22 cellular contexts compared by ENCODE assay signal in the genomic region with DNA sequence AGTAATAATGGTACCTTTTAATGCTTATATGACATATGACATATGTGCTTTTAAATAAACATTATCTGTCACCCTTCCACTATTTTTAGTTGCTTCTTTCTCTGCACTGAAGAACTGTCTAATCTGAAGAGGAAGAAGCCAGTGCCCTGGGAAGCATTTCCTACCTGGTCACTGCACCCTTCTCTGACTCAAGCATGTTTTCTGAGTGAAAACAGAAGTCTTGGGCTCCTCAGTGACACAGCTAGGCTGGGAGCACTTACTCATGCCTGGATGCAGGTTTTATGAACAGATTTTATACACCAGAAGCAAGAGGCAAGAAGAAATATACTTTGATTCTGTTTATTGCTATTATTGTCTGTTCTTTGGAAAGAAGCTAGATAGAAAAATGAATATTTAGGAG.
"Had no signal": no experiment of that assay in that cellular context is flagged by ENCODE, and none has a peak within 500 bp of the region (broad histone marks: within the 10 kb centered on the region; RNA-seq: fewer than 3 reads in every experiment).

No MANE protein-coding gene starts in this region.

- H3K27ac Mint-ChIP-seq: activated naive CD8-positive, alpha-beta T cell treated with anti-CD3 and anti-CD28 coated beads for 36 hours; activated T-cell treated with anti-CD3 and anti-CD28 coated beads, Interleukin-2, amount 50 U/mL, for 24 hours; activated T-helper 17 cell treated with anti-CD3 and anti-CD28 coated beads, Interleukin-2, amount 50 U/mL, for 72 hours; naive thymus-derived CD4-positive, alpha-beta T cell; stimulated activated effector memory CD8-positive, alpha-beta T cell treated with anti-CD3 and anti-CD28 coated beads, Interleukin-12 subunit alpha, Interleukin-12 subunit beta, amount 100 ng/mL, for 72 hours; stimulated activated naive CD8-positive, alpha-beta T cell treated with anti-CD3 and anti-CD28 coated beads, Interleukin-15, amount 100 ng/mL, for 72 hours; WTC11 had no signal

- DNase-seq: activated CD8-positive, alpha-beta memory T cell treated with anti-CD3 and anti-CD28 coated beads for 24 hours; activated CD8-positive, alpha-beta memory T cell treated with anti-CD3 and anti-CD28 coated beads, Interleukin-2, amount 50 U/mL, for 4 hours; activated naive CD4-positive, alpha-beta T cell treated with Interleukin-2 at 50 U/mL for 16 hours; activated naive CD8-positive, alpha-beta T cell treated with anti-CD3 and anti-CD28 coated beads for 36 hours; activated T-cell treated with anti-CD3 and anti-CD28 coated beads, Interleukin-2, amount 50 U/mL, for 24 hours; amniotic stem cell; cerebellar nuclear complex; kidney; left lung; naive thymus-derived CD4-positive, alpha-beta T cell; small intestine; stimulated activated CD4-positive, alpha-beta T cell treated with anti-CD3 and anti-CD28 coated beads, Interleukin-2, amount 100 ng/mL, for 24 hours; stimulated activated naive CD8-positive, alpha-beta T cell treated with anti-CD3 and anti-CD28 coated beads, Interleukin-15, amount 100 ng/mL, for 72 hours; T-helper 9 cell; transverse colon had no signal

- ATAC-seq: activated T-helper 17 cell treated with anti-CD3 and anti-CD28 coated beads, Interleukin-2, amount 50 U/mL, for 72 hours; left lung; naive thymus-derived CD4-positive, alpha-beta T cell; sciatic nerve; stimulated activated effector memory CD8-positive, alpha-beta T cell treated with anti-CD3 and anti-CD28 coated beads, Interleukin-12 subunit alpha, Interleukin-12 subunit beta, amount 100 ng/mL, for 72 hours; stimulated activated naive CD8-positive, alpha-beta T cell treated with anti-CD3 and anti-CD28 coated beads, Interleukin-15, amount 100 ng/mL, for 72 hours; WTC11 had no signal

- H3K4me1 ChIP-seq: left lung, transverse colon had no signal

- H3K4me1 Mint-ChIP-seq: activated naive CD8-positive, alpha-beta T cell treated with anti-CD3 and anti-CD28 coated beads for 36 hours; activated T-helper 17 cell treated with anti-CD3 and anti-CD28 coated beads, Interleukin-2, amount 50 U/mL, for 72 hours; naive thymus-derived CD4-positive, alpha-beta T cell; stimulated activated effector memory CD8-positive, alpha-beta T cell treated with anti-CD3 and anti-CD28 coated beads, Interleukin-12 subunit alpha, Interleukin-12 subunit beta, amount 100 ng/mL, for 72 hours; stimulated activated naive CD8-positive, alpha-beta T cell treated with anti-CD3 and anti-CD28 coated beads, Interleukin-15, amount 100 ng/mL, for 72 hours; WTC11 had no signal

- H3K36me3 Mint-ChIP-seq: activated naive CD8-positive, alpha-beta T cell treated with anti-CD3 and anti-CD28 coated beads for 36 hours; naive thymus-derived CD4-positive, alpha-beta T cell; stimulated activated effector memory CD8-positive, alpha-beta T cell treated with anti-CD3 and anti-CD28 coated beads, Interleukin-12 subunit alpha, Interleukin-12 subunit beta, amount 100 ng/mL, for 72 hours; WTC11 had no signal

- H3K9me3 Mint-ChIP-seq: activated naive CD8-positive, alpha-beta T cell treated with anti-CD3 and anti-CD28 coated beads for 36 hours; activated T-cell treated with anti-CD3 and anti-CD28 coated beads, Interleukin-2, amount 50 U/mL, for 24 hours; activated T-helper 17 cell treated with anti-CD3 and anti-CD28 coated beads, Interleukin-2, amount 50 U/mL, for 72 hours; stimulated activated effector memory CD8-positive, alpha-beta T cell treated with anti-CD3 and anti-CD28 coated beads, Interleukin-12 subunit alpha, Interleukin-12 subunit beta, amount 100 ng/mL, for 72 hours; stimulated activated naive CD8-positive, alpha-beta T cell treated with anti-CD3 and anti-CD28 coated beads, Interleukin-15, amount 100 ng/mL, for 72 hours; WTC11 had no signal

- H3K9me3 ChIP-seq: left lung, transverse colon had no signal

- H3K27me3 Mint-ChIP-seq: activated T-helper 17 cell treated with anti-CD3 and anti-CD28 coated beads, Interleukin-2, amount 50 U/mL, for 72 hours; stimulated activated naive CD8-positive, alpha-beta T cell treated with anti-CD3 and anti-CD28 coated beads, Interleukin-15, amount 100 ng/mL, for 72 hours had no signal

- H3K27me3 ChIP-seq: left lung, transverse colon had no signal

- H3K4me3 Mint-ChIP-seq: activated naive CD8-positive, alpha-beta T cell treated with anti-CD3 and anti-CD28 coated beads for 36 hours; activated T-cell treated with anti-CD3 and anti-CD28 coated beads, Interleukin-2, amount 50 U/mL, for 24 hours; activated T-helper 17 cell treated with anti-CD3 and anti-CD28 coated beads, Interleukin-2, amount 50 U/mL, for 72 hours; naive thymus-derived CD4-positive, alpha-beta T cell; stimulated activated effector memory CD8-positive, alpha-beta T cell treated with anti-CD3 and anti-CD28 coated beads, Interleukin-12 subunit alpha, Interleukin-12 subunit beta, amount 100 ng/mL, for 72 hours; stimulated activated naive CD8-positive, alpha-beta T cell treated with anti-CD3 and anti-CD28 coated beads, Interleukin-15, amount 100 ng/mL, for 72 hours; WTC11 had no signal

- H3K4me3 ChIP-seq: coronary artery, left lung, lung, transverse colon had no signal

- H3K36me3 ChIP-seq: left lung, transverse colon had no signal

- H3K27ac ChIP-seq: coronary artery, epithelial cell of prostate, left lung, transverse colon had no signal
